Comparison of ENCODE assay signal across 1 cellular context in genomic region chr1:89822999-89823628, GRCh38.
A peak's percentile ranks its signal among the peaks of the same experiment; 100 is the strongest.
TF ChIP-seq lines count a peak whose summit lies in the region.

No MANE protein-coding gene starts in this region.

TF ChIP-seq in HepG2, 621 proteins besides CTCF, POLR2A, EP300 and RAD21:
- TF ChIP-seq CEBPG (CRISPR knock-in tag; IDR thresholded peaks at IDR 0.05) (peak; percentile 95), ZNF776 (CRISPR knock-in tag; IDR thresholded peaks at IDR 0.05) (no peak), ATF4 (CRISPR knock-in tag; IDR thresholded peaks at IDR 0.05) (peak in 1 of 2 experiments; percentile 96; a peak in 2 of 4 replicates), ZNF30 (CRISPR knock-in tag; IDR thresholded peaks at IDR 0.05) (no peak), NCOA2 (CRISPR knock-in tag; IDR thresholded peaks at IDR 0.05) (peak; percentile 31; the same call in 1 of the 2 replicates), SAP130 (CRISPR knock-in tag; IDR thresholded peaks at IDR 0.05; ENCODE audit: low read depth) (peak; percentile 46), KAT2B (IDR thresholded peaks at IDR 0.05; ENCODE audit: borderline replicate concordance, low read depth, low read length) (no peak), ZNF296 (CRISPR knock-in tag; conservative IDR thresholded peaks at IDR 0.05) (no peak), ZNF614 (CRISPR knock-in tag; IDR thresholded peaks at IDR 0.05; ENCODE audit: borderline replicate concordance) (no peak), ZNF232 (CRISPR knock-in tag; IDR thresholded peaks at IDR 0.05; ENCODE audit: borderline replicate concordance) (no peak), ZNF382 (CRISPR knock-in tag; IDR thresholded peaks at IDR 0.05; ENCODE audit: borderline replicate concordance) (no peak), SNAI1 (CRISPR knock-in tag; IDR thresholded peaks at IDR 0.05; ENCODE audit: borderline replicate concordance) (no peak), ATF3 (CRISPR knock-in tag; IDR thresholded peaks at IDR 0.05) (peak; percentile 29; the same call in 1 of the 2 replicates), ZNF564 (CRISPR knock-in tag; IDR thresholded peaks at IDR 0.05) (no peak), KAT7 (CRISPR knock-in tag; IDR thresholded peaks at IDR 0.05; ENCODE audit: borderline replicate concordance) (no peak), GATAD2A (CRISPR knock-in tag; IDR thresholded peaks at IDR 0.05) (peak; percentile 60; the same call in 1 of the 2 replicates), ARID3A (IDR thresholded peaks at IDR 0.05; ENCODE audit: low read depth, low read length) (peak; percentile 55; the same call in 1 of the 2 replicates), BCL3 (CRISPR knock-in tag; IDR thresholded peaks at IDR 0.05) (no peak), RXRB (CRISPR knock-in tag; IDR thresholded peaks at IDR 0.05; ENCODE audit: borderline replicate concordance) (peak; percentile 98), MED1 (CRISPR knock-in tag; IDR thresholded peaks at IDR 0.05) (peak; percentile 49), MAX (IDR thresholded peaks at IDR 0.05) (peak; percentile 29; the same call in 1 of the 2 replicates), THRA (CRISPR knock-in tag; IDR thresholded peaks at IDR 0.05; ENCODE audit: borderline replicate concordance) (peak; percentile 100), ZNF879 (CRISPR knock-in tag; IDR thresholded peaks at IDR 0.05) (no peak), SOX6 (IDR thresholded peaks at IDR 0.05) (no peak), SOX6 (CRISPR knock-in tag; IDR thresholded peaks at IDR 0.05) (0 out of 2 replicates have a peak, but pooled peaks have one; percentile 10), GRHL1 (CRISPR knock-in tag; conservative IDR thresholded peaks at IDR 0.05) (no peak), RARA (CRISPR knock-in tag; IDR thresholded peaks at IDR 0.05) (0 out of 2 replicates have a peak, but pooled peaks have one; percentile 12), DR1 (CRISPR knock-in tag; IDR thresholded peaks at IDR 0.05) (no peak), FOXA3 (CRISPR knock-in tag; IDR thresholded peaks at IDR 0.05) (peak; percentile 33; the same call in 1 of the 2 replicates), TOPORS (CRISPR knock-in tag; IDR thresholded peaks at IDR 0.05) (no peak), NRL (CRISPR knock-in tag; IDR thresholded peaks at IDR 0.05; ENCODE audit: borderline replicate concordance) (no peak), SOX13 (IDR thresholded peaks at IDR 0.05) (no peak), SOX13 (CRISPR knock-in tag; conservative IDR thresholded peaks at IDR 0.05 in 1 of 2, IDR thresholded peaks at IDR 0.05 in 1 of 2) (0 out of 4 replicates have a peak, but pooled peaks of 1 of the 2 experiments have one; percentile 13), BCL6 (CRISPR knock-in tag; IDR thresholded peaks at IDR 0.05) (peak; percentile 20; the same call in 1 of the 2 replicates), ARID5B (CRISPR knock-in tag; IDR thresholded peaks at IDR 0.05) (peak; percentile 36; the same call in 1 of the 2 replicates), ZNF740 (CRISPR knock-in tag; IDR thresholded peaks at IDR 0.05) (no peak), NCOR1 (IDR thresholded peaks at IDR 0.05; ENCODE audit: borderline replicate concordance, low read length) (0 out of 2 replicates have a peak, but pooled peaks have one; percentile 10), CEBPB (IDR thresholded peaks at IDR 0.05; ENCODE audit: borderline replicate concordance, low read depth, low read length) (peak; percentile 98), ATF7 (IDR thresholded peaks at IDR 0.05) (peak; percentile 56), ATF7 (CRISPR knock-in tag; IDR thresholded peaks at IDR 0.05) (no peak), SMC3 (IDR thresholded peaks at IDR 0.05; ENCODE audit: low read length) (peak; percentile 24; the same call in 1 of the 2 replicates)
